Comparison of ENCODE assay signal across 20 cellular contexts in genomic region chr1:3327936-3328590, GRCh38.
"Had no signal": no experiment of that assay in that cellular context is flagged by ENCODE, and none has a peak within 500 bp of the region (broad histone marks: within the 10 kb centered on the region; RNA-seq: fewer than 3 reads in every experiment).

No MANE protein-coding gene starts in this region.

- H3K4me3 ChIP-seq: coronary artery, gastroesophageal sphincter had no signal

- DNase-seq: activated B cell treated with CpG ODN at 0.5 μM for 24 hours; activated CD4-positive, alpha-beta memory T cell treated with anti-CD3 and anti-CD28 coated beads, Interleukin-2, amount 10 ng/mL, durations not matched to agents 7 days and 5 days; activated CD4-positive, alpha-beta T cell treated with anti-CD3 and anti-CD28 coated beads for 48 hours; activated CD8-positive, alpha-beta memory T cell treated with anti-CD3 and anti-CD28 coated beads, Interleukin-2, amount 10 ng/mL, durations not matched to agents 7 days and 5 days; activated naive CD4-positive, alpha-beta T cell; activated naive CD8-positive, alpha-beta T cell treated with anti-CD3 and anti-CD28 coated beads for 36 hours; amygdala; brain microvascular endothelial cell; immature natural killer cell; kidney glomerular epithelial cell; mesendoderm; naive thymus-derived CD8-positive, alpha-beta T cell; stimulated activated CD4-positive, alpha-beta T cell treated with anti-CD3 and anti-CD28 coated beads, Interleukin-12 subunit alpha, Interleukin-12 subunit beta, amount 100 ng/mL, for 4 hours; stimulated activated CD4-positive, alpha-beta T cell treated with anti-CD3 and anti-CD28 coated beads, Interleukin-1b, Interleukin-23, amount 100 ng/mL, for 48 hours; T-cell; T-helper 9 cell; trophoblast cell had no signal

- H3K9me3 ChIP-seq: gastroesophageal sphincter had no signal

- H3K27me3 ChIP-seq: brain microvascular endothelial cell had no signal

- H3K36me3 ChIP-seq: brain microvascular endothelial cell, gastroesophageal sphincter had no signal

- ATAC-seq: activated CD8-positive, alpha-beta memory T cell treated with anti-CD3 and anti-CD28 coated beads, Interleukin-2, amount 10 ng/mL, durations not matched to agents 7 days and 5 days; esophagus mucosa; gastroesophageal sphincter; naive thymus-derived CD8-positive, alpha-beta T cell; T-cell had no signal

- H3K27ac ChIP-seq: brain microvascular endothelial cell, gastroesophageal sphincter had no signal
